17 cellular contexts compared by ENCODE assay signal in the genomic region with DNA sequence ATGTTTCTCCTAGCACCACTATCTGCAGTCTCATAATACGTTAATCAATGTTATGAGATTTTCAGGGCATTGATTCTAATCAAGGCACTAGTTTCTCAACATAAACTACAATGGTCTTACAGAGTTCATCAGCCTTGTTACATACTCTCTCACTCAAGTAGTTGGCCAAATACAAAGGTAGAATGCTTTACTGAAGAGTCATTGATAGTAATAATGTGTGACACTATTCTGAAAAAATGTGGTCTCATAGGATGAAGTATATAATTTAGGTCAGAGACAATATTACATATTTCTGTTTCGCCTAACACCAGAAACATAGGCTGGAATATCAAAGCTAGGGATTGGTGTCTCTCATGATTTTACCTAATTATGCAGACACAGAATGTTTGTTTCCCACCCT. TPM values are rescaled to one million over a fixed set of nuclear protein-coding genes. Genes with fewer than 3 reads are reported as not detected.
DNase-seq lines count a peak whose midpoint lies in the region; ATAC-seq and TF ChIP-seq lines count a peak whose summit lies in the region.
"Had no signal": no experiment of that assay in that cellular context is flagged by ENCODE, and none has a peak within 500 bp of the region (broad histone marks: within the 10 kb centered on the region; RNA-seq: fewer than 3 reads in every experiment).

No MANE protein-coding gene starts in this region.

- H3K4me1 ChIP-seq in RWPE2 (ENCODE audit: insufficient read depth, poor library complexity, severe bottlenecking), result peaks cover 10% of the 10 kb centered on the region

- H3K27me3 Mint-ChIP-seq in activated T-cell treated with anti-CD3 and anti-CD28 coated beads, Interleukin-2, amount 50 U/mL, for 72 hours (ENCODE audit: low read depth), result no peaks in the 10 kb centered on the region
- H3K27me3 Mint-ChIP-seq: CD4-positive, alpha-beta T cell had no signal

- no peak overlapping the region for H3K27ac Mint-ChIP-seq in activated T-cell treated with anti-CD3 and anti-CD28 coated beads, Interleukin-2, amount 50 U/mL, for 72 hours
- H3K27ac Mint-ChIP-seq: CD4-positive, alpha-beta T cell had no signal

- no peaks in the 10 kb centered on the region for H3K4me1 Mint-ChIP-seq in activated T-cell treated with anti-CD3 and anti-CD28 coated beads, Interleukin-2, amount 50 U/mL, for 72 hours (ENCODE audit: low read depth)

- no peaks in the 10 kb centered on the region for H3K27me3 ChIP-seq in RWPE2 (ENCODE audit: insufficient read depth, poor library complexity, severe bottlenecking)

- peak; percentile 93 for ATAC-seq in RWPE2 (ENCODE audit: low read depth)
- no peak for ATAC-seq in activated T-cell treated with anti-CD3 and anti-CD28 coated beads, Interleukin-2, amount 50 U/mL, for 72 hours (replicated peaks in 1 of 2)
- no peak for ATAC-seq in GM21367 (IDR thresholded peaks at IDR 0.05; ENCODE audit: unreplicated experiment)

- H3K9me3 Mint-ChIP-seq in activated T-cell treated with anti-CD3 and anti-CD28 coated beads, Interleukin-2, amount 50 U/mL, for 72 hours, result peaks cover 0 to 4% of the 10 kb centered on the region in 2 donors

- peak; percentile 1 for DNase-seq in ELR (ENCODE audit: low read depth)
- peak; percentile 24 for DNase-seq in HT1080 (ENCODE audit: low read depth)
- DNase-seq in RWPE2 (ENCODE audit: low spot score), result no peak
- DNase-seq in kidney tubule cell (ENCODE audit: low spot score), result peak; percentile 27
- DNase-seq in activated T-cell treated with anti-CD3 and anti-CD28 coated beads, Interleukin-2, amount 50 U/mL, for 72 hours, result no peak
- no peak for DNase-seq in NCI-H2029 (lab: John Stamatoyannopoulos, UW)
- no peak for DNase-seq in NCI-H748 treated with DMSO at 0.1 percent for 48 hours (lab: John Stamatoyannopoulos, UW)
- DNase-seq: AML-193; Caco-2; CD4-positive, alpha-beta T cell; GDM1; GM23248 had no signal

- H3K36me3 Mint-ChIP-seq in activated T-cell treated with anti-CD3 and anti-CD28 coated beads, Interleukin-2, amount 50 U/mL, for 72 hours (ENCODE audit: insufficient read depth in 2 of 2), result no peaks in the 10 kb centered on the region

- no peak overlapping the region for H3K4me3 Mint-ChIP-seq in activated T-cell treated with anti-CD3 and anti-CD28 coated beads, Interleukin-2, amount 50 U/mL, for 72 hours
- H3K4me3 Mint-ChIP-seq: CD4-positive, alpha-beta T cell had no signal

- no peak for TF ChIP-seq CTCF in RWPE2 (IDR thresholded peaks at IDR 0.05; ENCODE audit: poor library complexity, severe bottlenecking)

- H3K27ac ChIP-seq in RWPE2 (ENCODE audit: poor library complexity, severe bottlenecking), result no peak overlapping the region
- H3K27ac ChIP-seq: C4-2B, GM23248, KMS-11 had no signal

- no peaks in the 10 kb centered on the region for H3K36me3 ChIP-seq in RWPE2 (ENCODE audit: low read depth)

- H3K9me3 ChIP-seq in RWPE2 (ENCODE audit: severe bottlenecking), result no peaks in the 10 kb centered on the region
- H3K9me3 ChIP-seq: Caco-2 had no signal

- H3K4me3 ChIP-seq in RWPE2 (ENCODE audit: severe bottlenecking), result no peak overlapping the region
- H3K4me3 ChIP-seq: GM23248 had no signal

RNA-seq across cellular contexts. Expression of a gene that starts 35.2 kb away (rescaled TPM):
- total RNA-seq in HT1080 (2014; rRNA removed; shearing (Covaris generic)), result 3.1 and 4.2 TPM in 2 replicates
- polyA plus RNA-seq in HT1080 (2015; cell fraction: cytosol; rRNA removed), result 0.37 and 1.1 TPM in 2 replicates
- polyA plus RNA-seq in HT1080 (2015; cell fraction: nucleus; rRNA removed), result 1.3 and 2.6 TPM in 2 replicates
- not detected for total RNA-seq in activated T-cell treated with anti-CD3 and anti-CD28 coated beads, Interleukin-2, amount 50 U/mL, for 72 hours
- total RNA-seq: Caco-2; CD4-positive, alpha-beta T cell; GM23248; HT-29 had no signal
- polyA plus RNA-seq: BJ, GM23248 had no signal

Comparison
In these comparisons a context has a peak if more than half of its experiments do, and no peak if none do; other contexts are left out.
1. DNase-seq: peak in ELR (single experiment), HT1080 (single experiment) and kidney tubule cell (single experiment); none in RWPE2 (single experiment), activated T-cell treated with anti-CD3 and anti-CD28 coated beads, Interleukin-2, amount 50 U/mL, for 72 hours (0 of 2), NCI-H2029 (single experiment) and NCI-H748 treated with DMSO at 0.1 percent for 48 hours (single experiment).